In the genomic region with DNA sequence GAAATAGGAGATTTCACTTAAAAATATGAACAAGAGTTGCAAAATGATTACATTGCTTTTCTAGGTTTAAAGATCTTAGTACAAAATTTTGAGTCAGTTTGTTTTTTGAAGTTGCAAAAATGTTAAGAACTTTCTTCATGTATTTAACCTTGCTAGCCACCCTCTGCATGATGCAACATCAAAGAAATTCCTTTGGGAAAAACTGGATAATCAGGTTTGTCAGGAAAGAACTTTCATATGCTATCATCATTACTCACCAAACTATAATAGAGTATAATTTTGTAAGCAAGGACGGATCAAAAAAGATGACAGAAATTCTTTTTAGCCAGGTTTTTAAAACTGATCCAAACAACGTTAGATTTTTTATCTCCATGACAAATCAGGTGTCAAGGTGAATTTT, we compare ENCODE assay signal across 27 cellular contexts.
A peak's percentile ranks its signal among the peaks of the same experiment; 100 is the strongest.
DNase-seq lines count a peak whose midpoint lies in the region; ATAC-seq, FAIRE-seq and TF ChIP-seq lines count a peak whose summit lies in the region.
"Had no signal": no experiment of that assay in that cellular context is flagged by ENCODE, and none has a peak within 500 bp of the region (broad histone marks: within the 10 kb centered on the region; RNA-seq: fewer than 3 reads in every experiment).

No MANE protein-coding gene starts in this region.

- H2BK12ac ChIP-seq in H1 (ENCODE audit: low read depth, low read length): no peak overlapping the region

- no peak overlapping the region for H3K27ac ChIP-seq in H1 (ENCODE audit: low read depth, low read length)
- H3K27ac ChIP-seq: left lung, ovary, testis, uterus had no signal

- H3K4me2 ChIP-seq in H1 (ENCODE audit: insufficient read depth in 1 of 2, low read depth in 2 of 2, low read length in 2 of 2): no peak overlapping the region

- no peak overlapping the region for H4K91ac ChIP-seq in H1 (replicated peaks; ENCODE audit: insufficient read length, low read length)

- H3K79me2 ChIP-seq in H1 (ENCODE audit: control insufficient read depth in 1 of 2, insufficient read depth in 2 of 2, low read length in 2 of 2): no peaks in the 10 kb centered on the region

- no peak for TF ChIP-seq CTCF in H1 (IDR thresholded peaks at IDR 0.05; ENCODE audit: control extremely low read depth in 1 of 3, insufficient read depth in 1 of 3, low read depth in 1 of 3, low read length in 3 of 3)

- DNase-seq in DMS53 (lab: John Stamatoyannopoulos, UW) (peak; percentile 73), LoVo (ENCODE audit: low spot score) (peak; percentile 53), H1 (ENCODE audit: low read depth in 1 of 2, low spot score in 2 of 2) (no peak), kidney tubule cell (ENCODE audit: low spot score) (peak; percentile 20), NCI-H2171 treated with DMSO at 0.1 percent for 48 hours (lab: John Stamatoyannopoulos, UW) (no peak), NCI-H2227 treated with DMSO at 0.1 percent for 48 hours (lab: John Stamatoyannopoulos, UW) (no peak)
- no peak for DNase-seq in stimulated activated CD4-positive, alpha-beta T cell treated with anti-CD3 and anti-CD28 coated beads, Interleukin-4, amount 100 ng/mL, for 4 hours
- DNase-seq: activated CD4-positive, alpha-beta T cell treated with anti-CD3 and anti-CD28 coated beads, Interleukin-2, amount 50 U/mL, for 48 hours; activated CD4-positive, CD25-positive, alpha-beta regulatory T cell treated with anti-CD3 and anti-CD28 coated beads, Interleukin-2, amount 50 U/mL, for 72 hours; activated T-cell treated with anti-CD3 and anti-CD28 coated beads, Interleukin-2, amount 50 U/mL, for 48 hours; AML-193; CD4-positive, alpha-beta T cell; hippocampal formation; left lung; mesenchymal stem cell; NCI-H1092; NCI-H1694; NCI-H510A treated with DMSO at 0.1 percent for 48 hours; NK-92 treated with Interleukin-12 subunit alpha and Interleukin-12 subunit beta, amount 100 ng/mL, for 24 hours; ovary; Right ventricle myocardium superior; stimulated activated naive CD4-positive, alpha-beta T cell; testis; uterus had no signal

- no peak overlapping the region for H2AK5ac ChIP-seq in H1 (ENCODE audit: low read depth, low read length)

- no peak overlapping the region for H2BK15ac ChIP-seq in H1 (ENCODE audit: low read length)

- no peaks in the 10 kb centered on the region for H3K79me1 ChIP-seq in H1 (ENCODE audit: low read depth, low read length)

- no peak for ATAC-seq in HG03159 (IDR thresholded peaks at IDR 0.05; ENCODE audit: unreplicated experiment)
- ATAC-seq: left lung had no signal

- no peak overlapping the region for H2BK20ac ChIP-seq in H1 (ENCODE audit: low read length)

- no peak overlapping the region for H3K56ac ChIP-seq in H1 (replicated peaks; ENCODE audit: insufficient read length, low read depth, low read length)

- no peak overlapping the region for H4K5ac ChIP-seq in H1 (ENCODE audit: insufficient read length, low read depth, low read length)

- CTCF ChIA-PET in H1 (lab: Charles Lee; ENCODE audit: partially characterized antibody): interaction anchor here (0.8 kb wide), 1 partner anchor 53 kb away, joined by 3 read pairs; no protein-coding TSS in a partner anchor

- TF ChIP-seq EP300 in H1 (IDR thresholded peaks at IDR 0.05; ENCODE audit: borderline replicate concordance in 1 of 2, low read depth in 2 of 2, low read length in 2 of 2): no peak

- H3K23me2 ChIP-seq in H1 (ENCODE audit: low read depth, low read length): no peaks in the 10 kb centered on the region

- 94% methylated on average over 2 of the region's 2 CpGs; no CpG with 5 or more reads in 1 of the 2 experiments for WGBS in H1 (ENCODE audit: extremely low coverage in 1 of 2, insufficient coverage in 1 of 2, insufficient read length in 1 of 2, insufficient replicate concordance in 2 of 2, low coverage in 1 of 2, low lambda C conversion rate in 2 of 2, missing lambda C conversion rate in 1 of 2), 2 experiments

- H3K4me1 ChIP-seq in H1 (replicated peaks in 1 of 4; ENCODE audit: control insufficient read depth in 3 of 4, insufficient read depth in 4 of 4, low read length in 3 of 4): no peaks in the 10 kb centered on the region
- H3K4me1 ChIP-seq: left lung, uterus had no signal

- no peak overlapping the region for H2AFZ ChIP-seq in H1 (ENCODE audit: low read length)

- H3K23ac ChIP-seq in H1 (ENCODE audit: insufficient read length): no peak overlapping the region

- no peaks in the 10 kb centered on the region for H4K20me1 ChIP-seq in H1 (replicated peaks in 1 of 2; ENCODE audit: control insufficient read depth in 1 of 2, insufficient read depth in 2 of 2, low read length in 2 of 2)

- no peak overlapping the region for H3K4me3 ChIP-seq in H1 (ENCODE audit: extremely low read depth in 1 of 4, insufficient read depth in 2 of 4, low read depth in 3 of 4, low read length in 4 of 4)
- H3K4me3 ChIP-seq: left lung, ovary, testis, uterus had no signal

- FAIRE-seq in H1 (lab: Jason Lieb, UNC): peak; percentile 13
- FAIRE-seq: endometrium, H54 had no signal

- no peak for TF ChIP-seq POLR2A in H1 (IDR thresholded peaks at IDR 0.05; ENCODE audit: control extremely low read depth in 1 of 2, low read depth in 2 of 2, low read length in 2 of 2)

- no peak overlapping the region for H3K14ac ChIP-seq in H1 (ENCODE audit: insufficient read length)

- H3K9ac ChIP-seq in H1 (replicated peaks in 1 of 4; ENCODE audit: extremely low read depth in 1 of 4, low read depth in 3 of 4, low read length in 3 of 4): no peak overlapping the region

- no peak overlapping the region for H2BK120ac ChIP-seq in H1 (replicated peaks; ENCODE audit: low read depth, low read length)

- no peak overlapping the region for H3K4ac ChIP-seq in H1 (replicated peaks; ENCODE audit: insufficient read length, low read depth, low read length)

- H3K36me3 ChIP-seq in H1 (ENCODE audit: control insufficient read depth in 2 of 4, insufficient read depth in 4 of 4, low read length in 3 of 4): no peaks in the 10 kb centered on the region
- H3K36me3 ChIP-seq: left lung, ovary, uterus had no signal

- no peaks in the 10 kb centered on the region for H3K27me3 ChIP-seq in H1 (replicated peaks in 1 of 4; ENCODE audit: control insufficient read depth in 3 of 4, extremely low read depth in 1 of 4, insufficient read depth in 3 of 4, low read length in 3 of 4)
- H3K27me3 ChIP-seq: left lung, ovary, testis, uterus had no signal

- peaks cover 0 to 3% of the 10 kb centered on the region in 2 experiments; a peak in 1 of 4 replicates for H3K9me3 ChIP-seq in H1 (ENCODE audit: insufficient read depth in 2 of 2, low read depth in 1 of 2, low read length in 1 of 2)
- H3K9me3 ChIP-seq: ovary, testis, uterus had no signal

- POLR2A ChIA-PET in H1 (lab: Charles Lee; ENCODE audit: partially characterized antibody): no interaction called here

- no peak overlapping the region for H4K8ac ChIP-seq in H1 (ENCODE audit: extremely low read depth, insufficient read depth, low read length)

- no peak overlapping the region for H3K18ac ChIP-seq in H1 (ENCODE audit: extremely low read depth, low read length)

- TF ChIP-seq RAD21 in H1 (IDR thresholded peaks at IDR 0.05 in 1 of 2, conservative IDR thresholded peaks at IDR 0.05 in 1 of 2; ENCODE audit: low read depth in 2 of 2, low read length in 2 of 2): no peak

- H2BK5ac ChIP-seq in H1 (ENCODE audit: low read depth, low read length): no peak overlapping the region

TF ChIP-seq in H1, 55 proteins besides CTCF, POLR2A, EP300 and RAD21:
- TF ChIP-seq TAF7 (optimal IDR thresholded peaks at IDR 0.05; ENCODE audit: borderline replicate concordance, low read depth, low read length) (no peak), CEBPB (IDR thresholded peaks at IDR 0.05; ENCODE audit: low read depth, low read length) (peak; percentile 86)

Comparison
In these comparisons a context has a peak if more than half of its experiments do, and no peak if none do; other contexts are left out.
1. DNase-seq: peak in DMS53 (single experiment), LoVo (single experiment) and kidney tubule cell (single experiment); none in H1 (0 of 2), stimulated activated CD4-positive, alpha-beta T cell treated with anti-CD3 and anti-CD28 coated beads, Interleukin-4, amount 100 ng/mL, for 4 hours (0 of 2), NCI-H2171 treated with DMSO at 0.1 percent for 48 hours (single experiment) and NCI-H2227 treated with DMSO at 0.1 percent for 48 hours (single experiment).